9 cellular contexts compared by ENCODE assay signal in genomic region chr1:220239213-220239612, GRCh38.
"Had no signal": no experiment of that assay in that cellular context is flagged by ENCODE, and none has a peak within 500 bp of the region (broad histone marks: within the 10 kb centered on the region; RNA-seq: fewer than 3 reads in every experiment).

No MANE protein-coding gene starts in this region.

- H2AFZ ChIP-seq: GM23248 had no signal

- H3K9ac ChIP-seq: GM23248 had no signal

- DNase-seq: GM23248, GOT3, H7, HFFc6, Kasumi-1, KG1 had no signal

- H3K9me3 ChIP-seq: HAP-1 had no signal

- H3K27ac ChIP-seq: GM23248, HL-60 had no signal

- ATAC-seq: HCT116 had no signal

- H3K36me3 ChIP-seq: HAP-1 had no signal

- H3K4me3 ChIP-seq: GM23248, HAP-1 had no signal
